In the genomic region with DNA sequence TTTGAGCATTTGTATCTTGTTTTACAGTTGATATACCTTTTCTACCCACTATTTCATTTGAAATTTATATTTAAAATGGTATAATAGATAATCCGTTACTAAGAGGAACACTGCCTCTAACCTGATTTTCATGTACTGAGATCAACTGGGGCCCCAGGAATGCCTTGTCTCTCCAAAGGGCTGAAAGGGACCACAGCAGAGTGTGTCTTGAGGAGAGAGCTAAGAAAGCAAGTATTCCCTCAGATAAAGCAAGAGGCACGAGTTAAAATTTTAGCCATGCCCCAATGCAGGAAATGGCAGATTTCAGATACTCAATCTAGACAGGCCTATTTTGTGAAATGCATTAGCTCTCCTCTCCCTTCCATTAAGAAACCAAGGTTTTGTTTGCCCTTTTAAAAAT, we compare ENCODE assay signal across 4 cellular contexts.
"Had no signal": no experiment of that assay in that cellular context is flagged by ENCODE, and none has a peak within 500 bp of the region (broad histone marks: within the 10 kb centered on the region; RNA-seq: fewer than 3 reads in every experiment).

No MANE protein-coding gene starts in this region.

- DNase-seq: GOT3, H7, HCEC 1CT, IMR-90 had no signal
